In the genomic region with DNA sequence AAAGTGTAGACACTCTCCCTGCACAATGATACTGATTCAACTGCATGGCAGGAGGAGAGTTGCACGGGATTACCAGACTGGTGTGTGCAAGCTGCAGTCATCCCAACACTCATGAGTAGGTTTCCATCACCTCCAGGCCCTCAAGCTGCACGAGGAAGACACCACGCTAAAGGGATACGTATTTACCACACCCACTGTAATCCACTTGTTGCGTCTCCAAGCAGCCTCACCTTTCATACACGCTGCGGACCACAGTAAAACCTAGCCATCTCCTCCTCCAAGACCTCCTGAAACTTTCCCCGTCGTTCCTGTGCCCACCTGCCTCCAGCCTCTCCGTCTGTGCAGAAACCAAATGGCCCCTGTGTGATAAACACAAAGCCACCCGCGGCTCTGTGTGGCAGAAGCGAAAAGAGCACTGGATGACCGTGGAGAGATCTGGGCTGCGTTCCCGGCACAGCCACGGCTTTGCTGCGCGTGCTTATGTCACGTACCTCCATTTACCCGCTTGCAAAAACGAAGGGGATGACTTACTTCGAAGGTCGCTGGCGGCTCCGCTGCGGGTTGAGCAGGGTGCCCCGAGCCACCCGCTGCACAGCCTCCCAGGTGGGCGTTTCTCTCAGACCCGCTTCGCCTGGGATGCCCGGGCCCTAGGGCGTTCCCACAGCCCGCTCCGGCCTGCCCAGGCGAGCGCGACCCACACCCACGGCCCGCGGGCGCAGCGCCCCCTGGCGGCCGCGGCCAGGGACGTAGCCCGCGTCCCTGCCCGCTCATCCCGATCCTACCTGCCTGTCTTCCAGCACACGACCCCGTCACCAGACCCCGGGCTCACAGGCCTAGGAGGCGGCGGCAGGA, we compare ENCODE assay signal across 8 cellular contexts. TPM values are rescaled to one million over a fixed set of nuclear protein-coding genes. Genes with fewer than 3 reads are reported as not detected.
DNase-seq lines count a peak whose midpoint lies in the region; ATAC-seq and TF ChIP-seq lines count a peak whose summit lies in the region.

No MANE protein-coding gene starts in this region.

- intact Hi-C loops in right lobe of liver (cut with DNase I) = loop anchor here (5.0 kb wide), 1 partner anchor 120 kb away; no protein-coding TSS in a partner anchor

- peak; percentile 86 to 96 (median 96) for TF ChIP-seq CTCF in right lobe of liver (IDR thresholded peaks at IDR 0.05)

- WGBS in right lobe of liver (ENCODE audit: insufficient coverage, low coverage, low lambda C conversion rate, missing lambda C conversion rate) = 25% methylated on average over 21 of the region's 57 CpGs

- no peaks in the 10 kb centered on the region for H3K27me3 ChIP-seq in ACC112 (ENCODE audit: insufficient read depth, low read length)
- no peaks in the 10 kb centered on the region for H3K27me3 ChIP-seq in right lobe of liver

- H3K9me3 ChIP-seq in right lobe of liver = no peaks in the 10 kb centered on the region

- H3K36me3 ChIP-seq in ACC112 (ENCODE audit: insufficient read depth, low read length) = peaks cover 5% of the 10 kb centered on the region; the same call in 1 of the 2 replicates
- peaks cover 0 to 2% (median 0%) of the 10 kb centered on the region in 4 donors for H3K36me3 ChIP-seq in right lobe of liver

- H3K27ac ChIP-seq in ACC112 (ENCODE audit: low read depth, low read length) = no peak overlapping the region
- H3K27ac ChIP-seq in right lobe of liver = peak overlapping the region in 2 of 3 donors; percentile 34 to 74

- peaks cover 19% of the 10 kb centered on the region for H3K79me2 ChIP-seq in ACC112 (ENCODE audit: control insufficient read depth, insufficient read depth, low read length, unreplicated experiment)

- H3K4me3 ChIP-seq in ACC112 (ENCODE audit: low read depth, low read length) (peak overlapping the region; percentile 100), right lobe of liver (peak overlapping the region; percentile 95 to 100 (median 97))

- H3K4me1 ChIP-seq in ACC112 (ENCODE audit: control insufficient read depth, insufficient read depth, low read length, unreplicated experiment) (peaks cover 10% of the 10 kb centered on the region), right lobe of liver (no peaks in the 10 kb centered on the region)

- DNase-seq in NCI-H1930 (lab: John Stamatoyannopoulos, UW) = peak; percentile 16 to 76
- peak; percentile 21 for DNase-seq in activated CD4-positive, CD25-positive, alpha-beta regulatory T cell treated with anti-CD3 and anti-CD28 coated beads, Interleukin-2, amount 50 U/mL, for 16 hours (ENCODE audit: low read depth, low spot score)
- DNase-seq in dermis blood vessel endothelial cell = peak; percentile 78
- DNase-seq in right lobe of liver = peak; percentile 64 to 73 (median 66)
- DNase-seq in stimulated activated CD4-positive, alpha-beta T cell treated with anti-CD3 and anti-CD28 coated beads, TNF-alpha, amount 100 ng/mL, for 1 hour (ENCODE audit: low read depth in 3 of 3, low spot score in 1 of 3) = peak in 2 of 3 donors; percentile 16 to 33

- peak overlapping the region; percentile 100 for H2AFZ ChIP-seq in ACC112 (ENCODE audit: low read length, unreplicated experiment)

- no peak for TF ChIP-seq POLR2A in right lobe of liver (IDR thresholded peaks at IDR 0.05)

- ATAC-seq in GM18499 (IDR thresholded peaks at IDR 0.05; ENCODE audit: insufficient read depth, unreplicated experiment) (peak; percentile 23), HG02885 (IDR thresholded peaks at IDR 0.05; ENCODE audit: poor library complexity, unreplicated experiment) (peak; percentile 75), right lobe of liver (peak; percentile 84 to 92 (median 88))

RNA-seq across cellular contexts. Expression of a gene that starts 0.6 kb away (rescaled TPM):
- total RNA-seq in dermis blood vessel endothelial cell = 13.7 and 19.1 TPM in 2 replicates
- total RNA-seq in right lobe of liver = 1 to 10 TPM; 5.5 to 9.4 (median 7.6) TPM

RNA-seq across cellular contexts. Expression of a gene that starts 14.5 kb away (rescaled TPM):
- total RNA-seq in dermis blood vessel endothelial cell (not detected in 2 replicates), right lobe of liver (not detected)

RNA-seq across cellular contexts. Expression of a gene that starts 35.8 kb away (rescaled TPM):
- total RNA-seq in dermis blood vessel endothelial cell (0.19 TPM in 1 of 2 replicates, not detected in the other), right lobe of liver (not detected)

Comparison
In these comparisons a context has a peak if more than half of its experiments do, and no peak if none do; other contexts are left out.
1. ATAC-seq: peak in every context shown above with its lines; median percentile 88 in right lobe of liver; 75 in HG02885; 23 in GM18499.
2. DNase-seq: peak in every context shown above with its lines; median percentile 78 in dermis blood vessel endothelial cell; 66 in right lobe of liver; 46 in NCI-H1930; 24 in stimulated activated CD4-positive, alpha-beta T cell treated with anti-CD3 and anti-CD28 coated beads, TNF-alpha, amount 100 ng/mL, for 1 hour; 21 in activated CD4-positive, CD25-positive, alpha-beta regulatory T cell treated with anti-CD3 and anti-CD28 coated beads, Interleukin-2, amount 50 U/mL, for 16 hours.